14 cellular contexts compared by ENCODE assay signal in genomic region chr14:77003960-77004710, GRCh38. TPM values are rescaled to one million over a fixed set of nuclear protein-coding genes. Genes with fewer than 3 reads are reported as not detected.
DNase-seq lines count a peak whose midpoint lies in the region; ATAC-seq, FAIRE-seq and TF ChIP-seq lines count a peak whose summit lies in the region.
"Had no signal": no experiment of that assay in that cellular context is flagged by ENCODE, and none has a peak within 500 bp of the region (broad histone marks: within the 10 kb centered on the region; RNA-seq: fewer than 3 reads in every experiment).

No MANE protein-coding gene starts in this region.

- no peaks in the 10 kb centered on the region for H3K27me3 ChIP-seq in HUES64 (ENCODE audit: insufficient read depth, low read length)
- no peaks in the 10 kb centered on the region for H3K27me3 ChIP-seq in bronchial epithelial cell (ENCODE audit: control insufficient read depth, insufficient read depth, low read length)

- no peak for DNase-seq in A549 (ENCODE audit: low read depth in 1 of 2, low spot score in 1 of 2)
- peak; percentile 56 for DNase-seq in bronchial epithelial cell (ENCODE audit: low read depth)
- no peak for DNase-seq in NCI-H1092 treated with DMSO at 0.1 percent for 48 hours (lab: John Stamatoyannopoulos, UW)
- no peak for DNase-seq in D341Med (ENCODE audit: low spot score)
- DNase-seq in frontal cortex (ENCODE audit: low spot score in 2 of 2): no peak
- DNase-seq: activated CD4-positive, alpha-beta T cell treated with anti-CD3 and anti-CD28 coated beads for 4 hours; DMS79 treated with DMSO at 0.1 percent for 48 hours; KG1; NCI-H2081; T-helper 1 cell had no signal

- H3K4me3 ChIP-seq in A549 (no peak overlapping the region), HUES64 (ENCODE audit: low read length) (no peak overlapping the region), bronchial epithelial cell (ENCODE audit: low read depth, low read length) (no peak overlapping the region), mesodermal cell (ENCODE audit: extremely low read depth, insufficient read depth, low read length, poor library complexity, severe bottlenecking) (no peak overlapping the region)
- H3K4me3 ChIP-seq: skin epidermis had no signal

- FAIRE-seq in A549 (lab: Jason Lieb, UNC) (no peak), bronchial epithelial cell (lab: Jason Lieb, UNC) (no peak), frontal cortex (lab: Jason Lieb, UNC) (no peak)

- H3K9ac ChIP-seq in HUES64 (ENCODE audit: low read depth, low read length): no peak overlapping the region; the same call in 1 of the 2 replicates

- WGBS in A549 (ENCODE audit: missing lambda C conversion rate): 53% methylated on average over 5 of the region's 5 CpGs
- 56% methylated on average over 5 of the region's 5 CpGs for WGBS in HUES64
- 56 to 74% methylated on average over 4 to 5 of the region's 5 CpGs for WGBS in mesodermal cell (ENCODE audit: insufficient coverage in 2 of 2), 2 experiments

- H3K4me1 ChIP-seq in A549: peaks cover 28% of the 10 kb centered on the region
- H3K4me1 ChIP-seq in HUES64 (ENCODE audit: insufficient read depth, low read length): peaks cover 35% of the 10 kb centered on the region
- peaks cover 10% of the 10 kb centered on the region for H3K4me1 ChIP-seq in mesodermal cell (ENCODE audit: control insufficient read depth, insufficient read depth, low read length, poor library complexity, severe bottlenecking)

- TF ChIP-seq POLR2A in A549 (IDR thresholded peaks at IDR 0.05; ENCODE audit: low read length): no peak

- POLR2A ChIA-PET in A549 (lab: Yijun Ruan, JAX): interaction anchor here (0.6 kb wide), 1 partner anchor 10 kb away, joined by 3 read pairs; no protein-coding TSS in a partner anchor

- no peaks in the 10 kb centered on the region for H3K9me3 ChIP-seq in A549
- no peaks in the 10 kb centered on the region for H3K9me3 ChIP-seq in HUES64 (ENCODE audit: insufficient read depth, low read depth, low read length)
- H3K9me3 ChIP-seq in mesodermal cell (ENCODE audit: control insufficient read depth, low read length): no peaks in the 10 kb centered on the region

- TF ChIP-seq CTCF in A549 (IDR thresholded peaks at IDR 0.05) (no peak), bronchial epithelial cell (IDR thresholded peaks at IDR 0.05; ENCODE audit: insufficient read depth, low read length, severe bottlenecking) (no peak)

- H3K4me2 ChIP-seq in A549: peak overlapping the region; percentile 11; the same call in 2 of the 3 replicates

- peak in 1 of 2 experiments; percentile 26; a peak in 2 of 6 replicates for ATAC-seq in A549
- no peak for ATAC-seq in GM18498 (IDR thresholded peaks at IDR 0.05; ENCODE audit: unreplicated experiment)

- no peak for TF ChIP-seq EP300 in A549 (IDR thresholded peaks at IDR 0.05)

- H3K36me3 ChIP-seq in HUES64 (ENCODE audit: insufficient read depth, low read length) (no peaks in the 10 kb centered on the region), bronchial epithelial cell (ENCODE audit: control insufficient read depth, insufficient read depth, low read length) (no peaks in the 10 kb centered on the region), mesodermal cell (ENCODE audit: control insufficient read depth, insufficient read depth, low read length) (no peaks in the 10 kb centered on the region)

- CTCF ChIA-PET in A549 (lab: Yijun Ruan, JAX): interaction anchor here (0.9 to 1.7 kb wide), 3 partner anchors 13 to 87 kb away, joined by 3 to 5 read pairs (median 3); no protein-coding TSS in a partner anchor

- TF ChIP-seq RAD21 in A549 (conservative IDR thresholded peaks at IDR 0.05 in 1 of 2, IDR thresholded peaks at IDR 0.05 in 1 of 2): no peak

- H3K27ac ChIP-seq in A549: peak overlapping the region in 1 of 2 experiments; percentile 64; a peak in 3 of 6 replicates
- 0 out of 2 replicates have a peak overlapping the region, but pooled peaks have one; percentile 3 for H3K27ac ChIP-seq in HUES64 (ENCODE audit: low read depth, low read length)
- peak overlapping the region; percentile 3 for H3K27ac ChIP-seq in mesodermal cell (ENCODE audit: low read depth, low read length, severe bottlenecking)
- H3K27ac ChIP-seq: skin epidermis had no signal

TF ChIP-seq in A549, 52 proteins besides CTCF, POLR2A, EP300 and RAD21:
- TF ChIP-seq HMGXB4 (CRISPR knock-in tag; IDR thresholded peaks at IDR 0.05; ENCODE audit: borderline replicate concordance): no peak
- TF ChIP-seq JUN (IDR thresholded peaks at IDR 0.05): no peak
- no peak for TF ChIP-seq RFX5 (IDR thresholded peaks at IDR 0.05)
- TF ChIP-seq MYC (IDR thresholded peaks at IDR 0.05; ENCODE audit: borderline replicate concordance, low read length): no peak
- no peak for TF ChIP-seq KDM5A (IDR thresholded peaks at IDR 0.05)
- no peak for TF ChIP-seq NPAS2 (CRISPR knock-in tag; IDR thresholded peaks at IDR 0.05; ENCODE audit: borderline replicate concordance)
- TF ChIP-seq TFCP2L1 (CRISPR knock-in tag; IDR thresholded peaks at IDR 0.05): no peak
- TF ChIP-seq RNF2 (IDR thresholded peaks at IDR 0.05; ENCODE audit: borderline replicate concordance, low read depth): no peak
- TF ChIP-seq NR3C1 (IDR thresholded peaks at IDR 0.05): no peak
- no peak for TF ChIP-seq SREBF2 (IDR thresholded peaks at IDR 0.05)
- TF ChIP-seq HOXA7 (CRISPR knock-in tag; IDR thresholded peaks at IDR 0.05): no peak
- TF ChIP-seq ZC3H11A (IDR thresholded peaks at IDR 0.05): no peak
- TF ChIP-seq HOXB13 (CRISPR knock-in tag; IDR thresholded peaks at IDR 0.05; ENCODE audit: low read depth): no peak
- no peak for TF ChIP-seq HEYL (CRISPR knock-in tag; IDR thresholded peaks at IDR 0.05)
- TF ChIP-seq SMC3 (IDR thresholded peaks at IDR 0.05): no peak
TF ChIP-seq in A549: peak in this region for 0.

RNA-seq across cellular contexts. Expression of gene IRF2BPL, which starts 24.4 kb away (rescaled TPM):
- polyA plus RNA-seq in A549 (2011; rRNA removed) (12.5 and 18.1 TPM in 2 replicates), A549 (2017; fragmentation: RNase III; extraction: RNeasy Plus Mini Kit Qiagen cat#74134 plus additional on column Dnase treatment) (20.1 to 31.0 TPM (median 28.3 TPM) in 3 replicates)
- polyA plus RNA-seq in A549 (2012; cell fraction: cytosol; rRNA removed): 15.1 and 25.7 TPM in 2 replicates
- polyA plus RNA-seq in A549 (2012; cell fraction: nucleus; rRNA removed): 25.5 and 31.5 TPM in 2 replicates
- 11.5 and 15.0 TPM in 2 replicates for polyA minus RNA-seq in A549 (2011; rRNA and poly(A)+ RNA removed)
- 46.8 TPM for polyA plus RNA-seq in HUES64 (2013, experiment 1 of 2)
- 53.2 TPM for polyA plus RNA-seq in HUES64 (2013, experiment 2 of 2)
- total RNA-seq in bronchial epithelial cell (12.0 and 12.1 TPM in 2 replicates), frontal cortex (68.9 TPM)
- 60.3 TPM for polyA plus RNA-seq in mesodermal cell (2013, experiment 1 of 2)
- polyA plus RNA-seq in mesodermal cell (2013, experiment 2 of 2): 43.8 TPM
